ENCODE assay signal across 1 cellular context in the genomic region with DNA sequence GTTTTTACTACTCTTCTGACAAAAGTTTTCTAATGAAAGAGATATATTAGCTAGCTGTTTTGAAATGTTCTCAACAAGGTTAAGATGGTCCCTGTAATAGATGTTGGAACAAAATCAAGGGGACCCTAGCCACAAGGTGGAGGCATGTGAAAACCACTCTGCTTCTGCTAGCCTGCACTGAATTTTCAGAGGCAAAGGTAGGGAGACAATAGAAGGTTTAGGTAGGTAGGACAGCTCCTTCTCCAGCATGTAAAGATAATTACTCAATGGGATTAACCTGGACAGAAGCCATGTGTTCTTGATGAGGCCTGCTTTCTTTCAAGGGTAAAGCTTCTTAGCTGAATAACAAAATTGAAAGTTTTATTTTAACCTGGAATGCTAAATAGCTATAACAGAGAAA.
TF ChIP-seq lines count a peak whose summit lies in the region.

No MANE protein-coding gene starts in this region.

TF ChIP-seq in GM23338, 12 proteins besides CTCF, POLR2A, EP300 and RAD21 (continued from another document):
- no peak for TF ChIP-seq ZNF462 (CRISPR knock-in tag; IDR thresholded peaks at IDR 0.05)
- TF ChIP-seq NANOG (IDR thresholded peaks at IDR 0.05; ENCODE audit: borderline replicate concordance): no peak
- TF ChIP-seq EZH2phosphoT487 (IDR thresholded peaks at IDR 0.05; ENCODE audit: unreplicated experiment): no peak
- no peak for TF ChIP-seq ZNF331 (CRISPR knock-in tag; IDR thresholded peaks at IDR 0.05; ENCODE audit: low read depth)
- no peak for TF ChIP-seq JUNB (IDR thresholded peaks at IDR 0.05; ENCODE audit: unreplicated experiment)
- TF ChIP-seq ETS1 (IDR thresholded peaks at IDR 0.05): no peak
- no peak for TF ChIP-seq STAT1 (IDR thresholded peaks at IDR 0.05; ENCODE audit: unreplicated experiment)
- no peak for TF ChIP-seq ZNF114 (CRISPR knock-in tag; IDR thresholded peaks at IDR 0.05)
- no peak for TF ChIP-seq CREB1 (CRISPR knock-in tag; IDR thresholded peaks at IDR 0.05; ENCODE audit: low read depth)
